In the genomic region with DNA sequence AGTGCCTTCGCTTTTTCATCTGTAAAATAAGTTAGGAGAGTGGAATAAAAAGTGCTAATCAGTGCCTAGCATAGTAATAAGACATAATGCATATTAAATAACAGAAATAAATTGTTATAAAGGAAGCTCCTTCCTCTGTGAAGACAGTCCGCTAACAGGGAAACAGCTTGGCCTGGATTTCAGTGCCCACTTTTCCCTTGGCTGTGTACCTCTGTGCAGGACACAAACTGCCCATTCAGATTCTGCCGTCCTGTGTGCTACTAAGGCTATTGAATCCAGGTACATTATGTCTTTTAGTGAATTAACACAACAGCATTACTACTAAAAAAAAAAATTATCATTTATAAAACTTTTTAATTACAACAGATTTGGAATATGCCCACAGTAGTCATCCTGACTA, we compare ENCODE assay signal across 1 cellular context.
TF ChIP-seq lines count a peak whose summit lies in the region.

No MANE protein-coding gene starts in this region.

TF ChIP-seq in A549, 52 proteins besides CTCF, POLR2A, EP300 and RAD21 (continued from another document):
- TF ChIP-seq EHF (CRISPR knock-in tag; IDR thresholded peaks at IDR 0.05) (no peak), KDM1A (IDR thresholded peaks at IDR 0.05; ENCODE audit: low read depth) (no peak), RNF2 (IDR thresholded peaks at IDR 0.05; ENCODE audit: borderline replicate concordance, low read depth) (no peak), HDAC2 (IDR thresholded peaks at IDR 0.05) (no peak), HOXB5 (CRISPR knock-in tag; IDR thresholded peaks at IDR 0.05) (no peak), HOXB13 (CRISPR knock-in tag; IDR thresholded peaks at IDR 0.05; ENCODE audit: low read depth) (no peak), MAFK (IDR thresholded peaks at IDR 0.05; ENCODE audit: partially characterized antibody) (no peak)
